28 cellular contexts compared by ENCODE assay signal in the genomic region with DNA sequence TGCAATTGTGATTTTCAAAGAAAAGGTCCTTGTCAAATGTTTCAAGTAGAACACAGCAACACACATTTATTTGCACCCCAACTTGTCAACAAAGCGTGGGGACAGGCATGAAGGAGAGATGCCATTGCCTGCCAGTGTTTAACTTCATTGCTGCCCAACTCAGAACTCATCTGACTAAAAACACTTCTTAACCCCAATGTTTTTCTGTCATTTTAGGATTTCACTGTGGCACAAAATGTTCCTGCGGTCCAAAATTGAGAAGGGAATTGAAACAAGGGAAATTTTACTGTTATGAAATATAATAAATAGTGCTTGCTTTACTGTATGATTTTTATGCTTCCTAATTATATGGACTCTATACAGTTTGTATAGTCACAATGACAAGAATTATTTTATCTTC.
"Had no signal": no experiment of that assay in that cellular context is flagged by ENCODE, and none has a peak within 500 bp of the region (broad histone marks: within the 10 kb centered on the region; RNA-seq: fewer than 3 reads in every experiment).

No MANE protein-coding gene starts in this region.

- DNase-seq: colonic mucosa; cortex of kidney; effector CD8-positive, alpha-beta T cell; effector memory CD8-positive, alpha-beta T cell; endodermal cell; erythroblast; esophagus squamous epithelium; foreskin fibroblast; foreskin melanocyte; gastrocnemius medialis; glutamatergic neuron; head of caudate nucleus; heart right ventricle; hippocampal formation; left cardiac atrium; left lung; left ventricle myocardium superior; lower lobe of right lung; mesenchymal stem cell; mucosa of descending colon; naive B cell had no signal

- H3K9me3 ChIP-seq: colonic mucosa, esophagus squamous epithelium, gastrocnemius medialis, heart right ventricle, left lung, lower lobe of right lung, mucosa of descending colon had no signal

- H3K36me3 ChIP-seq: colonic mucosa, esophagus squamous epithelium, gastrocnemius medialis, heart right ventricle, left lung, lower lobe of right lung had no signal

- H3K4me1 Mint-ChIP-seq: mesothelial cell of epicardium had no signal

- H3K4me1 ChIP-seq: colonic mucosa, gastrocnemius medialis, heart right ventricle, left lung, lower lobe of right lung had no signal

- ATAC-seq: effector memory CD8-positive, alpha-beta T cell; esophagus mucosa; gastrocnemius medialis; heart right ventricle; left cardiac atrium; left lung; left ventricle myocardium superior; lower lobe of right lung; mucosa of descending colon had no signal

- H3K27me3 ChIP-seq: colonic mucosa, esophagus squamous epithelium, gastrocnemius medialis, left lung had no signal

- H3K4me3 Mint-ChIP-seq: dendritic cell treated with granulocyte-macrophage colony-stimulating factor and Interleukin-4, amounts not matched to agents 40 ng/mL and 50 ng/mL, for 4 days; effector memory CD8-positive, alpha-beta T cell; endodermal cell; mesothelial cell of epicardium had no signal

- H3K27ac Mint-ChIP-seq: dendritic cell treated with granulocyte-macrophage colony-stimulating factor and Interleukin-4, amounts not matched to agents 40 ng/mL and 50 ng/mL, for 4 days; effector memory CD8-positive, alpha-beta T cell; endodermal cell; mesothelial cell of epicardium; naive B cell had no signal

- H3K36me3 Mint-ChIP-seq: mesothelial cell of epicardium, naive B cell had no signal

- H3K27ac ChIP-seq: colonic mucosa, epithelial cell of prostate, esophagus squamous epithelium, gastrocnemius medialis, heart right ventricle, left lung, lower lobe of right lung had no signal

- H3K4me3 ChIP-seq: colonic mucosa, esophagus squamous epithelium, gastrocnemius medialis, heart right ventricle, left lung, lower lobe of right lung, mucosa of descending colon had no signal

- H3K9me3 Mint-ChIP-seq: dendritic cell treated with granulocyte-macrophage colony-stimulating factor and Interleukin-4, amounts not matched to agents 40 ng/mL and 50 ng/mL, for 4 days; effector memory CD8-positive, alpha-beta T cell; endodermal cell; mesothelial cell of epicardium; naive B cell had no signal

- FAIRE-seq: endometrium, islet of Langerhans, keratinocyte had no signal

- H3K27me3 Mint-ChIP-seq: effector memory CD8-positive, alpha-beta T cell; naive B cell had no signal
